Comparison of ENCODE assay signal across 1 cellular context in genomic region chr2:80256396-80257167, GRCh38.
TF ChIP-seq lines count a peak whose summit lies in the region.

No MANE protein-coding gene starts in this region.

TF ChIP-seq in IMR-90, 13 proteins besides CTCF, POLR2A, EP300 and RAD21:
- TF ChIP-seq RFX5 (IDR thresholded peaks at IDR 0.05; ENCODE audit: low read depth, low read length) (no peak), MAZ (IDR thresholded peaks at IDR 0.05; ENCODE audit: borderline replicate concordance, low read depth, low read length) (no peak), CHD1 (IDR thresholded peaks at IDR 0.05; ENCODE audit: low read depth, low read length) (no peak), RCOR1 (IDR thresholded peaks at IDR 0.05; ENCODE audit: insufficient replicate concordance, low read length) (no peak), CEBPB (IDR thresholded peaks at IDR 0.05; ENCODE audit: low read depth, low read length) (no peak), SMC3 (IDR thresholded peaks at IDR 0.05; ENCODE audit: low read depth, low read length) (no peak), FOS (IDR thresholded peaks at IDR 0.05; ENCODE audit: low read depth, low read length) (no peak), MXI1 (IDR thresholded peaks at IDR 0.05; ENCODE audit: borderline replicate concordance, low read depth, low read length) (no peak), MAFK (IDR thresholded peaks at IDR 0.05; ENCODE audit: low read depth, low read length) (no peak), BHLHE40 (IDR thresholded peaks at IDR 0.05; ENCODE audit: low read depth, low read length) (no peak), NFE2L2 (IDR thresholded peaks at IDR 0.05; ENCODE audit: low read depth, low read length) (no peak)
- TF ChIP-seq, protein P1, sequence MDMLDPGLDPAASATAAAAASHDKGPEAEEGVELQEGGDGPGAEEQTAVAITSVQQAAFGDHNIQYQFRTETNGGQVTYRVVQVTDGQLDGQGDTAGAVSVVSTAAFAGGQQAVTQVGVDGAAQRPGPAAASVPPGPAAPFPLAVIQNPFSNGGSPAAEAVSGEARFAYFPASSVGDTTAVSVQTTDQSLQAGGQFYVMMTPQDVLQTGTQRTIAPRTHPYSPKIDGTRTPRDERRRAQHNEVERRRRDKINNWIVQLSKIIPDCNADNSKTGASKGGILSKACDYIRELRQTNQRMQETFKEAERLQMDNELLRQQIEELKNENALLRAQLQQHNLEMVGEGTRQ (IDR thresholded peaks at IDR 0.05; ENCODE audit: low read depth, low read length) = no peak
- TF ChIP-seq, protein P2, sequence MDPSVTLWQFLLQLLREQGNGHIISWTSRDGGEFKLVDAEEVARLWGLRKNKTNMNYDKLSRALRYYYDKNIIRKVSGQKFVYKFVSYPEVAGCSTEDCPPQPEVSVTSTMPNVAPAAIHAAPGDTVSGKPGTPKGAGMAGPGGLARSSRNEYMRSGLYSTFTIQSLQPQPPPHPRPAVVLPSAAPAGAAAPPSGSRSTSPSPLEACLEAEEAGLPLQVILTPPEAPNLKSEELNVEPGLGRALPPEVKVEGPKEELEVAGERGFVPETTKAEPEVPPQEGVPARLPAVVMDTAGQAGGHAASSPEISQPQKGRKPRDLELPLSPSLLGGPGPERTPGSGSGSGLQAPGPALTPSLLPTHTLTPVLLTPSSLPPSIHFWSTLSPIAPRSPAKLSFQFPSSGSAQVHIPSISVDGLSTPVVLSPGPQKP (IDR thresholded peaks at IDR 0.05; ENCODE audit: borderline replicate concordance, low read depth, low read length) = no peak
